ENCODE assay signal across 8 cellular contexts in the genomic region with DNA sequence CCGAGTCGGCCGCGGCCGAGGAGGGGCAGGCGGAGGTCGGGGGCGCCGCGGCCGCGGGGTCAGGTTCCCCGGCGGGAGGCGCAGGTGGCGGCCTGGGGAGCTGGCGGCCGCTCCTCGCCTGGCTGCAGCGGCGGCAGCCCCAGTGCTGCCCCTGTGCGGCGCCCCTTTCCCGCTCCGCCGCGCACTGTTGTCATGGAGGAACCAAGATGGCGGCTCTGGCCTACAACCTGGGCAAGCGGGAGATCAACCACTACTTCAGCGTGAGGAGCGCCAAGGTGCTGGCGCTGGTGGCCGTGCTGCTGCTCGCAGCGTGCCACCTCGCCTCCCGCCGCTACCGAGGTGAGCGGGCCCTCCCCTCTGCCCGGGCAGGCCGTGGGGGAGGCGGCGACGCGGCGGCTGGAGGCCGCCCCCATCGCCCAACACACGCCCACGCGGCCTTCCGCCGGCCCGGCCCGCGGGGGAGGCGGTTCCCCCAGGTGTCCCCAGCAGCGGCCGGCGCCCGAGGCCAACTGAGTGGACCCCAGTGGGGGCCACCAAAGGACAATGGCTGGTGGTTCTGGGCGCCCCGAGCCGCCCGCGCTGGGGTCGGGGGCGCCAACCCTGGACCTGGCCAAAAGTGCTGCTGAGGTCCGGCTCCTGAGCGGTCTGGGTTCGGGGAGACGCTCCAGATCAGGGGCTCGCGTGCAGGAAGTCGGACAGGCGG. TPM values are rescaled to one million over a fixed set of nuclear protein-coding genes. Genes with fewer than 3 reads are reported as not detected.
DNase-seq lines count a peak whose midpoint lies in the region; ATAC-seq, FAIRE-seq and TF ChIP-seq lines count a peak whose summit lies in the region.

No MANE protein-coding gene starts in this region.

- H3K27ac ChIP-seq in H9 (ENCODE audit: insufficient read length, low read depth, low read length), result no peak overlapping the region
- peak overlapping the region; percentile 93 to 99 (median 96) for H3K27ac ChIP-seq in pancreas
- peak overlapping the region; percentile 94 to 96 (median 95) for H3K27ac ChIP-seq in transverse colon

- intact Hi-C loops in Right ventricle myocardium inferior (cut with DNase I), result loop anchor here (5.0 kb wide), 2 partner anchors 58 to 147 kb away; a partner anchor contains a TSS
- intact Hi-C loops in pancreas (cut with DNase I), result no loop called here
- intact Hi-C loops in transverse colon (cut with DNase I; ENCODE audit: low total_unique reads), result no loop called here

- peak overlapping the region; percentile 96 for H3K9ac ChIP-seq in H9 (ENCODE audit: extremely low read depth, insufficient read length, low read length)

- H2BK15ac ChIP-seq in H9 (ENCODE audit: low read depth, low read length), result no peak overlapping the region

- H2AK5ac ChIP-seq in H9 (ENCODE audit: insufficient read length, low read length), result no peak overlapping the region

- no peak overlapping the region for H2BK12ac ChIP-seq in H9 (ENCODE audit: insufficient read length, low read depth, low read length)

- no peak overlapping the region for H3K4ac ChIP-seq in H9 (ENCODE audit: low read depth, low read length)

- peaks cover 39 to 46% of the 10 kb centered on the region in 2 experiments for H3K4me1 Mint-ChIP-seq in H9

- H3K9me3 Mint-ChIP-seq in H9, result no peaks in the 10 kb centered on the region
- H3K9me3 Mint-ChIP-seq in activated naive CD4-positive, alpha-beta T cell treated with anti-CD3 and anti-CD28 coated beads, Interleukin-2, amount 50 U/mL, for 72 hours, result peaks cover 0 to 3% of the 10 kb centered on the region in 2 donors

- peak; percentile 52 for TF ChIP-seq POLR2A in transverse colon (IDR thresholded peaks at IDR 0.05)

- TF ChIP-seq CTCF in H9 (conservative IDR thresholded peaks at IDR 0.05) (peak; percentile 27; the same call in 1 of the 3 replicates), pancreas (IDR thresholded peaks at IDR 0.05) (no peak), transverse colon (IDR thresholded peaks at IDR 0.05) (peak in 1 of 5 experiments; percentile 15)

- H2AFZ ChIP-seq in H9 (ENCODE audit: low read length), result no peak overlapping the region

- FAIRE-seq in pancreas (lab: Jason Lieb, UNC), result no peak

- H3K18ac ChIP-seq in H9 (ENCODE audit: insufficient read length, low read depth, low read length), result peak overlapping the region; percentile 98

- H3K4me1 ChIP-seq in H9 (ENCODE audit: insufficient read depth, low read length), result peaks cover 3% of the 10 kb centered on the region; the same call in 1 of the 2 replicates
- H3K4me1 ChIP-seq in pancreas, result peaks cover 0 to 21% (median 19%) of the 10 kb centered on the region in 3 donors
- peaks cover 0 to 59% (median 36%) of the 10 kb centered on the region in 4 donors for H3K4me1 ChIP-seq in transverse colon

- no peaks in the 10 kb centered on the region for H3K79me1 ChIP-seq in H9 (ENCODE audit: insufficient read depth, low read depth, low read length, poor library complexity, severe bottlenecking)

- H3K23ac ChIP-seq in H9 (ENCODE audit: insufficient read length, low read depth, low read length), result no peak overlapping the region

- no peak overlapping the region for H2BK120ac ChIP-seq in H9 (ENCODE audit: low read depth, low read length, poor library complexity, severe bottlenecking)

- H3K4me2 ChIP-seq in H9 (ENCODE audit: insufficient read depth, insufficient read length, low read length), result peak overlapping the region; percentile 61

- H3K27me3 Mint-ChIP-seq in H9 (ENCODE audit: low read depth), result no peaks in the 10 kb centered on the region

- H3K36me3 Mint-ChIP-seq in H9 (ENCODE audit: insufficient read depth in 1 of 3, low read depth in 3 of 3), result no peaks in the 10 kb centered on the region; a peak in 1 of 7 replicates
- no peaks in the 10 kb centered on the region for H3K36me3 Mint-ChIP-seq in activated naive CD4-positive, alpha-beta T cell treated with anti-CD3 and anti-CD28 coated beads, Interleukin-2, amount 50 U/mL, for 72 hours

- H3K4me3 ChIP-seq in GM08714 (ENCODE audit: low read length), result peak overlapping the region; percentile 85
- H3K4me3 ChIP-seq in pancreas, result peak overlapping the region; percentile 67 to 88 (median 82)
- peak overlapping the region; percentile 75 to 88 (median 82) for H3K4me3 ChIP-seq in transverse colon

- H3K14ac ChIP-seq in H9 (ENCODE audit: insufficient read depth, low read length), result peak overlapping the region; percentile 99

- H3K9me3 ChIP-seq in H9 (ENCODE audit: control insufficient read depth, low read depth, low read length) (no peaks in the 10 kb centered on the region), pancreas (no peaks in the 10 kb centered on the region), transverse colon (no peaks in the 10 kb centered on the region)

- no peaks in the 10 kb centered on the region for H4K20me1 ChIP-seq in H9 (ENCODE audit: control insufficient read depth, insufficient read depth, insufficient read length)

- H3K79me2 ChIP-seq in H9 (ENCODE audit: insufficient read depth, low read length), result peaks cover 3% of the 10 kb centered on the region; the same call in 1 of the 2 replicates

- no peak overlapping the region for H4K8ac ChIP-seq in H9 (replicated peaks; ENCODE audit: insufficient read length, low read depth, low read length)

- peak; percentile 73 to 82 for ATAC-seq in activated naive CD4-positive, alpha-beta T cell treated with anti-CD3 and anti-CD28 coated beads, Interleukin-2, amount 50 U/mL, for 72 hours
- ATAC-seq in Right ventricle myocardium inferior (peak; percentile 87), pancreas (peak; percentile 85 to 91 (median 88))

- in situ Hi-C loops in transverse colon (cut with MboI; ENCODE audit: low pct_ligation_motif_present in 1 of 4, low pct_unique_long_range_greater_than_20kb in 1 of 4, low sequenced_read_pairs in 3 of 4), result no loop called here

- H3T11ph ChIP-seq in H9 (ENCODE audit: low read length), result no peak overlapping the region

- H2BK5ac ChIP-seq in H9 (ENCODE audit: insufficient read length, low read length), result no peak overlapping the region

- no CpG with 5 or more reads among the region's 77 CpGs for WGBS in H9 (ENCODE audit: extremely low coverage, insufficient read length, low lambda C conversion rate)
- WGBS in pancreas, 2 donors, result 0 to 1% methylated on average over 31 to 77 of the region's 77 CpGs
- 0% methylated on average over 13 of the region's 77 CpGs; no CpG with 5 or more reads in 1 of the 2 donors for WGBS in transverse colon (ENCODE audit: low coverage in 1 of 2), 2 donors

- peaks cover 3% of the 10 kb centered on the region for H3K23me2 ChIP-seq in H9 (ENCODE audit: insufficient read length, low read depth, low read length, poor library complexity, severe bottlenecking)

- H3K36me3 ChIP-seq in pancreas, result no peaks in the 10 kb centered on the region
- no peaks in the 10 kb centered on the region for H3K36me3 ChIP-seq in transverse colon

- no peak for TF ChIP-seq EP300 in transverse colon (IDR thresholded peaks at IDR 0.05; ENCODE audit: low read depth)

- no peak overlapping the region for H2BK20ac ChIP-seq in H9 (ENCODE audit: low read depth, low read length, poor library complexity, severe bottlenecking)

- peak overlapping the region in 1 of 3 experiments; percentile 86; a peak in 1 of 7 replicates for H3K27ac Mint-ChIP-seq in H9
- H3K27ac Mint-ChIP-seq in activated naive CD4-positive, alpha-beta T cell treated with anti-CD3 and anti-CD28 coated beads, Interleukin-2, amount 50 U/mL, for 72 hours, result peak overlapping the region; percentile 89 to 93

- H4K5ac ChIP-seq in H9 (ENCODE audit: insufficient read length, low read depth, low read length), result no peak overlapping the region

- DNase-seq in H9 (peak; percentile 76), LoVo (ENCODE audit: low spot score) (peak; percentile 83), SK-N-DZ (ENCODE audit: low spot score) (peak; percentile 74), Right ventricle myocardium inferior (ENCODE audit: missing footprints) (peak; percentile 86), pancreas (peak; percentile 68 to 90 (median 78)), transverse colon (peak; percentile 82)
- DNase-seq in activated naive CD4-positive, alpha-beta T cell treated with anti-CD3 and anti-CD28 coated beads, Interleukin-2, amount 50 U/mL, for 72 hours (ENCODE audit: low spot score in 2 of 2), result peak; percentile 65 to 75

- no peaks in the 10 kb centered on the region for H3K27me3 ChIP-seq in H9 (ENCODE audit: insufficient read depth, low read length)
- H3K27me3 ChIP-seq in pancreas, result no peaks in the 10 kb centered on the region
- no peaks in the 10 kb centered on the region for H3K27me3 ChIP-seq in transverse colon

- peak overlapping the region; percentile 79 to 88 for H3K4me3 Mint-ChIP-seq in H9

- H4K91ac ChIP-seq in H9 (ENCODE audit: insufficient read length, low read depth, low read length), result no peak overlapping the region

- no peak overlapping the region for H3K56ac ChIP-seq in H9 (ENCODE audit: insufficient read length, low read depth, low read length)

RNA-seq across cellular contexts. Expression of a gene that starts 0.4 kb away (rescaled TPM):
- 19.4 and 21.6 TPM in 2 replicates for total RNA-seq in H9 (2021)
- polyA plus RNA-seq in SK-N-DZ (2014; cell fraction: cytosol; rRNA removed), result 34.4 and 36.0 TPM in 2 replicates
- polyA plus RNA-seq in SK-N-DZ (2014; cell fraction: nucleus; rRNA removed), result 80.4 and 100 TPM in 2 replicates
- 10 to 100 TPM; 14.6 to 16.7 TPM for total RNA-seq in activated naive CD4-positive, alpha-beta T cell treated with anti-CD3 and anti-CD28 coated beads, Interleukin-2, amount 50 U/mL, for 72 hours
- 17.9 TPM for total RNA-seq in Right ventricle myocardium inferior
- total RNA-seq in pancreas, result 10 to 100 TPM in 4 of 6 donors, 1 to 10 TPM in 2; 7.2 to 12.8 (median 10.6) TPM
- polyA plus RNA-seq in pancreas, result 10 to 100 TPM in 1 of 2 donors, 1 to 10 TPM in 1; 9.5 to 19.4 TPM
- 10 to 100 TPM; 21.7 to 73.7 (median 63.3) TPM for total RNA-seq in transverse colon
